Comparison of ENCODE assay signal across 2 cellular contexts in the genomic region with DNA sequence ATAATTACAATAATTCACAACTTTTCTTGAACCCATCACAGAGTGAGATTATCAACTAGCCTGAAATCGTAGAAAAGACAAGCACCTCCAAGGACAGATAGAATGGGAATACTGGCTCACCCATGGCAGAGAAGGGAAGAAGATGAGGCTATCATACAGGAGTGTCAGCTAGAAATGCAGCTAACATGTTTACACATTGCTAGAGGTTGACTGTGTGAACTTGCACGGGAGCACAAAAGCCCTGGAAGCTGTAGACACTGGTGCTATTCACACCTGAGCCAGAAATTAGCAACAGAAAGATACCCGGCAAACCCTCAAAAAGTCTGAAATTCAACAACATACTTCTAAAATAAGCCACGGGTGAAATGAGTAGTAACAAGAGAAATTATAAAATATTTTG.
TF ChIP-seq lines count a peak whose summit lies in the region.

No MANE protein-coding gene starts in this region.

TF ChIP-seq in GM23338, 12 proteins besides CTCF, POLR2A, EP300 and RAD21 (continued from another document):
- TF ChIP-seq ZNF331 (CRISPR knock-in tag; IDR thresholded peaks at IDR 0.05; ENCODE audit: low read depth), result no peak
- no peak for TF ChIP-seq STAT1 (IDR thresholded peaks at IDR 0.05; ENCODE audit: unreplicated experiment)
- TF ChIP-seq, protein P1, sequence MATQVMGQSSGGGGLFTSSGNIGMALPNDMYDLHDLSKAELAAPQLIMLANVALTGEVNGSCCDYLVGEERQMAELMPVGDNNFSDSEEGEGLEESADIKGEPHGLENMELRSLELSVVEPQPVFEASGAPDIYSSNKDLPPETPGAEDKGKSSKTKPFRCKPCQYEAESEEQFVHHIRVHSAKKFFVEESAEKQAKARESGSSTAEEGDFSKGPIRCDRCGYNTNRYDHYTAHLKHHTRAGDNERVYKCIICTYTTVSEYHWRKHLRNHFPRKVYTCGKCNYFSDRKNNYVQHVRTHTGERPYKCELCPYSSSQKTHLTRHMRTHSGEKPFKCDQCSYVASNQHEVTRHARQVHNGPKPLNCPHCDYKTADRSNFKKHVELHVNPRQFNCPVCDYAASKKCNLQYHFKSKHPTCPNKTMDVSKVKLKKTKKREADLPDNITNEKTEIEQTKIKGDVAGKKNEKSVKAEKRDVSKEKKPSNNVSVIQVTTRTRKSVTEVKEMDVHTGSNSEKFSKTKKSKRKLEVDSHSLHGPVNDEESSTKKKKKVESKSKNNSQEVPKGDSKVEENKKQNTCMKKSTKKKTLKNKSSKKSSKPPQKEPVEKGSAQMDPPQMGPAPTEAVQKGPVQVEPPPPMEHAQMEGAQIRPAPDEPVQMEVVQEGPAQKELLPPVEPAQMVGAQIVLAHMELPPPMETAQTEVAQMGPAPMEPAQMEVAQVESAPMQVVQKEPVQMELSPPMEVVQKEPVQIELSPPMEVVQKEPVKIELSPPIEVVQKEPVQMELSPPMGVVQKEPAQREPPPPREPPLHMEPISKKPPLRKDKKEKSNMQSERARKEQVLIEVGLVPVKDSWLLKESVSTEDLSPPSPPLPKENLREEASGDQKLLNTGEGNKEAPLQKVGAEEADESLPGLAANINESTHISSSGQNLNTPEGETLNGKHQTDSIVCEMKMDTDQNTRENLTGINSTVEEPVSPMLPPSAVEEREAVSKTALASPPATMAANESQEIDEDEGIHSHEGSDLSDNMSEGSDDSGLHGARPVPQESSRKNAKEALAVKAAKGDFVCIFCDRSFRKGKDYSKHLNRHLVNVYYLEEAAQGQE (IDR thresholded peaks at IDR 0.05; ENCODE audit: unreplicated experiment), result no peak
- no peak for TF ChIP-seq JUNB (IDR thresholded peaks at IDR 0.05; ENCODE audit: unreplicated experiment)
- TF ChIP-seq, protein P2, sequence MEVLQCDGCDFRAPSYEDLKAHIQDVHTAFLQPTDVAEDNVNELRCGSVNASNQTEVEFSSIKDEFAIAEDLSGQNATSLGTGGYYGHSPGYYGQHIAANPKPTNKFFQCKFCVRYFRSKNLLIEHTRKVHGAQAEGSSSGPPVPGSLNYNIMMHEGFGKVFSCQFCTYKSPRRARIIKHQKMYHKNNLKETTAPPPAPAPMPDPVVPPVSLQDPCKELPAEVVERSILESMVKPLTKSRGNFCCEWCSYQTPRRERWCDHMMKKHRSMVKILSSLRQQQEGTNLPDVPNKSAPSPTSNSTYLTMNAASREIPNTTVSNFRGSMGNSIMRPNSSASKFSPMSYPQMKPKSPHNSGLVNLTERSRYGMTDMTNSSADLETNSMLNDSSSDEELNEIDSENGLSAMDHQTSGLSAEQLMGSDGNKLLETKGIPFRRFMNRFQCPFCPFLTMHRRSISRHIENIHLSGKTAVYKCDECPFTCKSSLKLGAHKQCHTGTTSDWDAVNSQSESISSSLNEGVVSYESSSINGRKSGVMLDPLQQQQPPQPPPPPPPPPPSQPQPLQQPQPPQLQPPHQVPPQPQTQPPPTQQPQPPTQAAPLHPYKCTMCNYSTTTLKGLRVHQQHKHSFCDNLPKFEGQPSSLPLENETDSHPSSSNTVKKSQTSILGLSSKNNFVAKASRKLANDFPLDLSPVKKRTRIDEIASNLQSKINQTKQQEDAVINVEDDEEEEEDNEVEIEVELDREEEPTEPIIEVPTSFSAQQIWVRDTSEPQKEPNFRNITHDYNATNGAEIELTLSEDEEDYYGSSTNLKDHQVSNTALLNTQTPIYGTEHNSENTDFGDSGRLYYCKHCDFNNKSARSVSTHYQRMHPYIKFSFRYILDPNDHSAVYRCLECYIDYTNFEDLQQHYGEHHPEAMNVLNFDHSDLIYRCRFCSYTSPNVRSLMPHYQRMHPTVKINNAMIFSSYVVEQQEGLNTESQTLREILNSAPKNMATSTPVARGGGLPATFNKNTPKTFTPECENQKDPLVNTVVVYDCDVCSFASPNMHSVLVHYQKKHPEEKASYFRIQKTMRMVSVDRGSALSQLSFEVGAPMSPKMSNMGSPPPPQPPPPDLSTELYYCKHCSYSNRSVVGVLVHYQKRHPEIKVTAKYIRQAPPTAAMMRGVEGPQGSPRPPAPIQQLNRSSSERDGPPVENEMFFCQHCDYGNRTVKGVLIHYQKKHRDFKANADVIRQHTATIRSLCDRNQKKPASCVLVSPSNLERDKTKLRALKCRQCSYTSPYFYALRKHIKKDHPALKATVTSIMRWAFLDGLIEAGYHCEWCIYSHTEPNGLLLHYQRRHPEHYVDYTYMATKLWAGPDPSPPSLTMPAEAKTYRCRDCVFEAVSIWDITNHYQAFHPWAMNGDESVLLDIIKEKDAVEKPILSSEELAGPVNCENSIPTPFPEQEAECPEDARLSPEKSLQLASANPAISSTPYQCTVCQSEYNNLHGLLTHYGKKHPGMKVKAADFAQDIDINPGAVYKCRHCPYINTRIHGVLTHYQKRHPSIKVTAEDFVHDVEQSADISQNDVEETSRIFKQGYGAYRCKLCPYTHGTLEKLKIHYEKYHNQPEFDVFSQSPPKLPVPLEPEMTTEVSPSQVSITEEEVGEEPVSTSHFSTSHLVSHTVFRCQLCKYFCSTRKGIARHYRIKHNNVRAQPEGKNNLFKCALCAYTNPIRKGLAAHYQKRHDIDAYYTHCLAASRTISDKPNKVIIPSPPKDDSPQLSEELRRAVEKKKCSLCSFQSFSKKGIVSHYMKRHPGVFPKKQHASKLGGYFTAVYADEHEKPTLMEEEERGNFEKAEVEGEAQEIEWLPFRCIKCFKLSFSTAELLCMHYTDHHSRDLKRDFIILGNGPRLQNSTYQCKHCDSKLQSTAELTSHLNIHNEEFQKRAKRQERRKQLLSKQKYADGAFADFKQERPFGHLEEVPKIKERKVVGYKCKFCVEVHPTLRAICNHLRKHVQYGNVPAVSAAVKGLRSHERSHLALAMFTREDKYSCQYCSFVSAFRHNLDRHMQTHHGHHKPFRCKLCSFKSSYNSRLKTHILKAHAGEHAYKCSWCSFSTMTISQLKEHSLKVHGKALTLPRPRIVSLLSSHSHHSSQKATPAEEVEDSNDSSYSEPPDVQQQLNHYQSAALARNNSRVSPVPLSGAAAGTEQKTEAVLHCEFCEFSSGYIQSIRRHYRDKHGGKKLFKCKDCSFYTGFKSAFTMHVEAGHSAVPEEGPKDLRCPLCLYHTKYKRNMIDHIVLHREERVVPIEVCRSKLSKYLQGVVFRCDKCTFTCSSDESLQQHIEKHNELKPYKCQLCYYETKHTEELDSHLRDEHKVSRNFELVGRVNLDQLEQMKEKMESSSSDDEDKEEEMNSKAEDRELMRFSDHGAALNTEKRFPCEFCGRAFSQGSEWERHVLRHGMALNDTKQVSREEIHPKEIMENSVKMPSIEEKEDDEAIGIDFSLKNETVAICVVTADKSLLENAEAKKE (CRISPR knock-in tag; IDR thresholded peaks at IDR 0.05), result no peak
- TF ChIP-seq POLR2AphosphoS5 (IDR thresholded peaks at IDR 0.05; ENCODE audit: low read depth), result no peak
- TF ChIP-seq, protein P3, sequence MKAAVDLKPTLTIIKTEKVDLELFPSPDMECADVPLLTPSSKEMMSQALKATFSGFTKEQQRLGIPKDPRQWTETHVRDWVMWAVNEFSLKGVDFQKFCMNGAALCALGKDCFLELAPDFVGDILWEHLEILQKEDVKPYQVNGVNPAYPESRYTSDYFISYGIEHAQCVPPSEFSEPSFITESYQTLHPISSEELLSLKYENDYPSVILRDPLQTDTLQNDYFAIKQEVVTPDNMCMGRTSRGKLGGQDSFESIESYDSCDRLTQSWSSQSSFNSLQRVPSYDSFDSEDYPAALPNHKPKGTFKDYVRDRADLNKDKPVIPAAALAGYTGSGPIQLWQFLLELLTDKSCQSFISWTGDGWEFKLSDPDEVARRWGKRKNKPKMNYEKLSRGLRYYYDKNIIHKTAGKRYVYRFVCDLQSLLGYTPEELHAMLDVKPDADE (IDR thresholded peaks at IDR 0.05), result no peak
- TF ChIP-seq NANOG (IDR thresholded peaks at IDR 0.05; ENCODE audit: borderline replicate concordance), result no peak
- no peak for TF ChIP-seq EZH2phosphoT487 (IDR thresholded peaks at IDR 0.05; ENCODE audit: unreplicated experiment)

TF ChIP-seq in GM12878, 131 proteins besides CTCF, POLR2A, EP300 and RAD21 (continued from another document):
- no peak for TF ChIP-seq SRF (IDR thresholded peaks at IDR 0.05; ENCODE audit: low read depth in 2 of 2, low read length in 2 of 2)
- no peak for TF ChIP-seq CBFB (IDR thresholded peaks at IDR 0.05; ENCODE audit: low read depth)
- TF ChIP-seq MEF2A (IDR thresholded peaks at IDR 0.05; ENCODE audit: insufficient read depth, low read depth, low read length), result no peak
- no peak for TF ChIP-seq MYB (IDR thresholded peaks at IDR 0.05; ENCODE audit: borderline replicate concordance, low read depth, low read length)
- no peak for TF ChIP-seq CHD1 (IDR thresholded peaks at IDR 0.05; ENCODE audit: low read depth, low read length)
- no peak for TF ChIP-seq TCF12 (IDR thresholded peaks at IDR 0.05; ENCODE audit: low read depth, low read length)
- TF ChIP-seq SMARCA5 (IDR thresholded peaks at IDR 0.05), result no peak
- TF ChIP-seq FOS (IDR thresholded peaks at IDR 0.05; ENCODE audit: borderline replicate concordance, extremely low read depth, insufficient read length), result no peak
- TF ChIP-seq CREB1 (IDR thresholded peaks at IDR 0.05; ENCODE audit: low read depth), result no peak
- TF ChIP-seq POLR2AphosphoS5 (IDR thresholded peaks at IDR 0.05; ENCODE audit: low read length), result no peak
- TF ChIP-seq, protein P4, sequence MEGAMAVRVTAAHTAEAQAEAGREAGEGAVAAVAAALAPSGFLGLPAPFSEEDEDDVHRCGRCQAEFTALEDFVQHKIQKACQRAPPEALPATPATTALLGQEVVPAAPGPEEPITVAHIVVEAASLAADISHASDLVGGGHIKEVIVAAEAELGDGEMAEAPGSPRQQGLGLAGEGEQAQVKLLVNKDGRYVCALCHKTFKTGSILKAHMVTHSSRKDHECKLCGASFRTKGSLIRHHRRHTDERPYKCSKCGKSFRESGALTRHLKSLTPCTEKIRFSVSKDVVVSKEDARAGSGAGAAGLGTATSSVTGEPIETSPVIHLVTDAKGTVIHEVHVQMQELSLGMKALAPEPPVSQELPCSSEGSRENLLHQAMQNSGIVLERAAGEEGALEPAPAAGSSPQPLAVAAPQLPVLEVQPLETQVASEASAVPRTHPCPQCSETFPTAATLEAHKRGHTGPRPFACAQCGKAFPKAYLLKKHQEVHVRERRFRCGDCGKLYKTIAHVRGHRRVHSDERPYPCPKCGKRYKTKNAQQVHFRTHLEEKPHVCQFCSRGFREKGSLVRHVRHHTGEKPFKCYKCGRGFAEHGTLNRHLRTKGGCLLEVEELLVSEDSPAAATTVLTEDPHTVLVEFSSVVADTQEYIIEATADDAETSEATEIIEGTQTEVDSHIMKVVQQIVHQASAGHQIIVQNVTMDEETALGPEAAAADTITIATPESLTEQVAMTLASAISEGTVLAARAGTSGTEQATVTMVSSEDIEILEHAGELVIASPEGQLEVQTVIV (IDR thresholded peaks at IDR 0.05; ENCODE audit: borderline replicate concordance, partially characterized antibody), result no peak
- no peak for TF ChIP-seq MEF2B (IDR thresholded peaks at IDR 0.05; ENCODE audit: partially characterized antibody, poor library complexity, severe bottlenecking)
- TF ChIP-seq ZNF24 (IDR thresholded peaks at IDR 0.05), result no peak
- TF ChIP-seq RUNX3 (IDR thresholded peaks at IDR 0.05; ENCODE audit: low read length), result no peak
- no peak for TF ChIP-seq PAX5 (IDR thresholded peaks at IDR 0.05; ENCODE audit: borderline replicate concordance, low read depth, low read length)
- TF ChIP-seq JUND (IDR thresholded peaks at IDR 0.05; ENCODE audit: low read depth, low read length), result no peak
